ENCODE assay signal across 8 cellular contexts in genomic region chr11:72446929-72447753, GRCh38. TPM values are rescaled to one million over a fixed set of nuclear protein-coding genes. Genes with fewer than 3 reads are reported as not detected.
DNase-seq lines count a peak whose midpoint lies in the region; ATAC-seq, FAIRE-seq and TF ChIP-seq lines count a peak whose summit lies in the region.

No MANE protein-coding gene starts in this region.

- peak; percentile 67 for ATAC-seq in central memory CD8-positive, alpha-beta T cell (replicated peaks; ENCODE audit: extremely low read depth, poor library complexity, severe bottlenecking)
- ATAC-seq in GM19397 (IDR thresholded peaks at IDR 0.05; ENCODE audit: unreplicated experiment) (no peak), HG03457 (IDR thresholded peaks at IDR 0.05; ENCODE audit: unreplicated experiment) (no peak)

- no peak for FAIRE-seq in HTR-8/SVneo (lab: Jason Lieb, UNC)

- H3K4me1 ChIP-seq in liver (ENCODE audit: control insufficient read depth in 4 of 4, insufficient read depth in 4 of 4, low read length in 3 of 4), result no peaks in the 10 kb centered on the region

- no peaks in the 10 kb centered on the region for H3K9me3 ChIP-seq in liver (ENCODE audit: control insufficient read depth in 4 of 4, low read length in 3 of 4)

- H3K27me3 Mint-ChIP-seq in central memory CD8-positive, alpha-beta T cell, result peaks cover 11% of the 10 kb centered on the region

- no peaks in the 10 kb centered on the region for H3K27me3 ChIP-seq in liver (ENCODE audit: control insufficient read depth in 4 of 4, insufficient read depth in 4 of 4, low read length in 3 of 4)

- H3K36me3 Mint-ChIP-seq in central memory CD8-positive, alpha-beta T cell (ENCODE audit: insufficient read depth), result no peaks in the 10 kb centered on the region

- no peak overlapping the region for H3K27ac ChIP-seq in liver (ENCODE audit: low read depth in 1 of 2, low read length in 2 of 2)

- H3K36me3 ChIP-seq in liver (ENCODE audit: control insufficient read depth in 4 of 4, insufficient read depth in 3 of 4, low read depth in 1 of 4, low read length in 3 of 4), result no peaks in the 10 kb centered on the region

- H3K9ac ChIP-seq in liver (ENCODE audit: low read depth in 1 of 2, low read length in 2 of 2), result no peak overlapping the region

- H3K9me3 Mint-ChIP-seq in central memory CD8-positive, alpha-beta T cell, result no peaks in the 10 kb centered on the region

- DNase-seq in DMS153 (lab: John Stamatoyannopoulos, UW), result peak; percentile 41
- DNase-seq in HTR-8/SVneo (ENCODE audit: insufficient read length, low spot score), result peak; percentile 77
- peak; percentile 77 for DNase-seq in NOMO-1 treated with DMSO at 0.1 percent for 48 hours (lab: John Stamatoyannopoulos, UW; ENCODE audit: unreplicated experiment)
- no peak for DNase-seq in central memory CD8-positive, alpha-beta T cell (ENCODE audit: low spot score in 2 of 2)
- DNase-seq in activated gamma-delta T cell (lab: John Stamatoyannopoulos, UW), result no peak

- no peaks in the 10 kb centered on the region for H3K4me1 Mint-ChIP-seq in central memory CD8-positive, alpha-beta T cell

- no peak overlapping the region for H3K4me3 ChIP-seq in liver (ENCODE audit: low read depth in 1 of 3, low read length in 3 of 3)

- H3K27ac Mint-ChIP-seq in central memory CD8-positive, alpha-beta T cell (ENCODE audit: low read depth), result no peak overlapping the region

- 30% methylated on average over 4 of the region's 4 CpGs for WGBS in liver

- TF ChIP-seq RAD21 in liver (IDR thresholded peaks at IDR 0.05), result peak; percentile 90 to 94

- peak; percentile 84 for TF ChIP-seq CTCF in liver (IDR thresholded peaks at IDR 0.05; ENCODE audit: low read depth, low read length, missing input control)

- no peak overlapping the region for H3K4me3 Mint-ChIP-seq in central memory CD8-positive, alpha-beta T cell

TF ChIP-seq in liver, 16 proteins besides CTCF, POLR2A, EP300 and RAD21:
- no peak for TF ChIP-seq YY1 (IDR thresholded peaks at IDR 0.05)
- TF ChIP-seq NR2F2 (IDR thresholded peaks at IDR 0.05), result no peak
- TF ChIP-seq RXRA (IDR thresholded peaks at IDR 0.05), result no peak
- TF ChIP-seq JUND (IDR thresholded peaks at IDR 0.05), result no peak
- TF ChIP-seq FOXA1 (IDR thresholded peaks at IDR 0.05), result no peak
- TF ChIP-seq SP1 (IDR thresholded peaks at IDR 0.05), result no peak
- no peak for TF ChIP-seq HNF4G (IDR thresholded peaks at IDR 0.05)
- TF ChIP-seq FOXA2 (IDR thresholded peaks at IDR 0.05), result no peak
- no peak for TF ChIP-seq ATF3 (IDR thresholded peaks at IDR 0.05)

RNA-seq across cellular contexts. Expression of gene CLPB, which starts 12.8 kb away (rescaled TPM):
- 10 to 100 TPM; 19.5 to 26.4 TPM for total RNA-seq in liver
- polyA plus RNA-seq in liver, result 10 to 100 TPM; 15.2 to 18.8 TPM

Comparison
In these comparisons a context has a peak if more than half of its experiments do, and no peak if none do; other contexts are left out.
1. DNase-seq: peak in DMS153 (single experiment), HTR-8/SVneo (single experiment) and NOMO-1 treated with DMSO at 0.1 percent for 48 hours (single experiment); none in central memory CD8-positive, alpha-beta T cell (0 of 2) and activated gamma-delta T cell (single experiment).